In genomic region chr6:138106665-138107077, GRCh38 we compare ENCODE assay signal across 8 cellular contexts. TPM values are rescaled to one million over a fixed set of nuclear protein-coding genes. Genes with fewer than 3 reads are reported as not detected.
DNase-seq lines count a peak whose midpoint lies in the region; ATAC-seq and TF ChIP-seq lines count a peak whose summit lies in the region.

No MANE protein-coding gene starts in this region.

- H4K20me1 ChIP-seq in MM.1S (ENCODE audit: insufficient read depth, low read length) (no peaks in the 10 kb centered on the region), neural progenitor cell (ENCODE audit: low read depth) (no peaks in the 10 kb centered on the region)

- WGBS in endodermal cell (ENCODE audit: insufficient coverage in 1 of 2, insufficient read length in 1 of 2), 2 experiments = 0% methylated on average over 9 to 14 of the region's 17 CpGs

- H3K4me3 Mint-ChIP-seq in CD4-positive, alpha-beta T cell = peak overlapping the region; percentile 88
- peak overlapping the region; percentile 92 for H3K4me3 Mint-ChIP-seq in endodermal cell
- H3K4me3 Mint-ChIP-seq in neural progenitor cell = peak overlapping the region; percentile 91

- no peak for ATAC-seq in CD4-positive, alpha-beta T cell (ENCODE audit: poor library complexity)
- ATAC-seq in GM21723 (IDR thresholded peaks at IDR 0.05; ENCODE audit: unreplicated experiment) = no peak

- intact Hi-C loops in CD4-positive, alpha-beta T cell (cut with DNase I, micrococcal nuclease) = loop anchor here (2.0 to 10.0 kb wide), 4 partner anchors 224 to 1012 kb away; no protein-coding TSS in a partner anchor

- H3K9me2 ChIP-seq in MM.1S (replicated peaks; ENCODE audit: insufficient read depth, low read length) = no peaks in the 10 kb centered on the region

- CTCF ChIA-PET in CD4-positive, alpha-beta T cell (lab: Charles Lee) = interaction anchor here (0.9 to 2.9 kb wide), 2 partner anchors 9 to 131 kb away, joined by 3 to 15 read pairs; no protein-coding TSS in a partner anchor

- peaks cover 26% of the 10 kb centered on the region for H3F3A ChIP-seq in MM.1S (ENCODE audit: insufficient read depth, low read length)
- H3F3A ChIP-seq in neural progenitor cell (ENCODE audit: low read depth) = peaks cover 46% of the 10 kb centered on the region

- peaks cover 4% of the 10 kb centered on the region for H3K36me3 Mint-ChIP-seq in CD4-positive, alpha-beta T cell (ENCODE audit: low read depth)
- H3K36me3 Mint-ChIP-seq in endodermal cell (ENCODE audit: low read depth) = peaks cover 20% of the 10 kb centered on the region
- H3K36me3 Mint-ChIP-seq in neural progenitor cell = no peaks in the 10 kb centered on the region

- peak overlapping the region; percentile 80 for H2AFZ ChIP-seq in MM.1S (ENCODE audit: low read length)
- peak overlapping the region; percentile 88 for H2AFZ ChIP-seq in neural progenitor cell (replicated peaks)

- peaks cover 66% of the 10 kb centered on the region for H3K27me3 Mint-ChIP-seq in CD4-positive, alpha-beta T cell
- H3K27me3 Mint-ChIP-seq in endodermal cell (ENCODE audit: insufficient read depth) (no peaks in the 10 kb centered on the region), neural progenitor cell (ENCODE audit: insufficient read depth, low read depth) (peaks cover 12% of the 10 kb centered on the region)

- H3K79me2 ChIP-seq in MM.1S (ENCODE audit: low read length) (peaks cover 53% of the 10 kb centered on the region), neural progenitor cell (ENCODE audit: low read depth) (peaks cover 50% of the 10 kb centered on the region)

- H3K9ac ChIP-seq in MM.1S (ENCODE audit: low read length) (peak overlapping the region; percentile 96), endodermal cell (ENCODE audit: extremely low read depth, low read length, poor library complexity, severe bottlenecking) (peak overlapping the region; percentile 95), neural progenitor cell (peak overlapping the region; percentile 58)

- peak overlapping the region; percentile 52 for H3K27ac Mint-ChIP-seq in CD4-positive, alpha-beta T cell
- peak overlapping the region; percentile 96 for H3K27ac Mint-ChIP-seq in endodermal cell
- H3K27ac Mint-ChIP-seq in neural progenitor cell = no peak overlapping the region

- H3K36me3 ChIP-seq in MM.1S (replicated peaks; ENCODE audit: insufficient read depth, low read length) (no peaks in the 10 kb centered on the region), endodermal cell (ENCODE audit: control insufficient read depth, insufficient read depth, low read length) (peaks cover 16% of the 10 kb centered on the region), neural progenitor cell (no peaks in the 10 kb centered on the region)

- peak overlapping the region; percentile 97 for H3K4me2 ChIP-seq in MM.1S (ENCODE audit: low read depth, low read length)
- peak overlapping the region; percentile 97 for H3K4me2 ChIP-seq in neural progenitor cell

- H3K4me3 ChIP-seq in MM.1S (ENCODE audit: low read length) (peak overlapping the region; percentile 83), endodermal cell (ENCODE audit: low read length) (peak overlapping the region; percentile 86), neural progenitor cell (peak overlapping the region; percentile 77)

- no peak for TF ChIP-seq CTCF in CD4-positive, alpha-beta T cell (IDR thresholded peaks at IDR 0.05)
- TF ChIP-seq CTCF in MM.1S (IDR thresholded peaks at IDR 0.05; ENCODE audit: low read length) (no peak), endodermal cell (conservative IDR thresholded peaks at IDR 0.05) (no peak), neural progenitor cell (IDR thresholded peaks at IDR 0.05) (no peak)

- POLR2A ChIA-PET in CD4-positive, alpha-beta T cell (lab: Charles Lee) = interaction anchor here (0.5 kb wide), 1 partner anchor 567 kb away, joined by 3 read pairs; no protein-coding TSS in a partner anchor

- no peak for DNase-seq in CD4-positive, alpha-beta T cell
- DNase-seq in MM.1S (no peak), endodermal cell (no peak), neural progenitor cell (ENCODE audit: low spot score) (no peak), NCI-H2227 (lab: John Stamatoyannopoulos, UW; ENCODE audit: unreplicated experiment) (no peak), NCI-H748 treated with DMSO at 0.1 percent for 48 hours (lab: John Stamatoyannopoulos, UW) (no peak), nucleus accumbens (lab: John Stamatoyannopoulos, UW) (no peak)

- H3K27ac ChIP-seq in CD4-positive, alpha-beta T cell (ENCODE audit: low read depth, low read length) = no peak overlapping the region
- H3K27ac ChIP-seq in MM.1S (ENCODE audit: low read length) = peak overlapping the region; percentile 90
- no peak overlapping the region for H3K27ac ChIP-seq in endodermal cell (ENCODE audit: low read depth, low read length)
- peak overlapping the region; percentile 78 for H3K27ac ChIP-seq in neural progenitor cell

- no peaks in the 10 kb centered on the region for H3K9me3 Mint-ChIP-seq in CD4-positive, alpha-beta T cell
- H3K9me3 Mint-ChIP-seq in endodermal cell (no peaks in the 10 kb centered on the region), neural progenitor cell (peaks cover 2% of the 10 kb centered on the region)

- no peaks in the 10 kb centered on the region for H3K9me3 ChIP-seq in CD4-positive, alpha-beta T cell (ENCODE audit: control insufficient read depth, low read length)
- H3K9me3 ChIP-seq in MM.1S (replicated peaks; ENCODE audit: insufficient read depth, low read length) (no peaks in the 10 kb centered on the region), endodermal cell (ENCODE audit: control insufficient read depth, low read length) (no peaks in the 10 kb centered on the region), neural progenitor cell (ENCODE audit: low read depth) (no peaks in the 10 kb centered on the region)

- peaks cover 24% of the 10 kb centered on the region for H3K4me1 Mint-ChIP-seq in CD4-positive, alpha-beta T cell (ENCODE audit: low read depth)
- H3K4me1 Mint-ChIP-seq in endodermal cell = peaks cover 32% of the 10 kb centered on the region
- H3K4me1 Mint-ChIP-seq in neural progenitor cell = peaks cover 42% of the 10 kb centered on the region

- H3K27me3 ChIP-seq in CD4-positive, alpha-beta T cell (ENCODE audit: control insufficient read depth, insufficient read depth, low read length) = peaks cover 26% of the 10 kb centered on the region
- H3K27me3 ChIP-seq in MM.1S (replicated peaks; ENCODE audit: insufficient read depth, low read length) (no peaks in the 10 kb centered on the region), endodermal cell (ENCODE audit: control insufficient read depth, insufficient read depth, low read length, poor library complexity, severe bottlenecking) (no peaks in the 10 kb centered on the region), neural progenitor cell (peaks cover 16% of the 10 kb centered on the region)

- H3K4me1 ChIP-seq in MM.1S (ENCODE audit: low read length) (peaks cover 25% of the 10 kb centered on the region), endodermal cell (ENCODE audit: control insufficient read depth, insufficient read depth, low read length) (no peaks in the 10 kb centered on the region), neural progenitor cell (peaks cover 25% of the 10 kb centered on the region)

RNA-seq across cellular contexts. Expression of gene PERP, which starts 0.5 kb away (rescaled TPM):
- total RNA-seq in CD4-positive, alpha-beta T cell = 1 to 10 TPM; 1.3 to 1.4 TPM
- total RNA-seq in endodermal cell = 100 to 1,000 TPM in 1 of 2 donors, 10 to 100 TPM in 1; 85.4 to 120 TPM
- polyA plus RNA-seq in endodermal cell (2013, experiment 1 of 2) = 32.2 TPM
- 33.7 TPM for polyA plus RNA-seq in endodermal cell (2013, experiment 2 of 2)
- total RNA-seq in neural progenitor cell (ENCODE audit: low replicate concordance) = 29.9 and 35.4 TPM in 2 replicates

RNA-seq across cellular contexts. Expression of gene ARFGEF3, which starts 55.1 kb away (rescaled TPM):
- total RNA-seq in CD4-positive, alpha-beta T cell = not detected
- total RNA-seq in endodermal cell (10 to 100 TPM; 10.9 to 14.3 TPM), neural progenitor cell (ENCODE audit: low replicate concordance) (3.2 and 3.8 TPM in 2 replicates)
- polyA plus RNA-seq in endodermal cell (2013, experiment 1 of 2) = 1.6 TPM
- polyA plus RNA-seq in endodermal cell (2013, experiment 2 of 2) = 1.7 TPM

Comparison
In these comparisons a context has a peak if more than half of its experiments do, and no peak if none do; other contexts are left out.
1. H3K27ac ChIP-seq: peak in MM.1S (single experiment) and neural progenitor cell (single experiment); none in CD4-positive, alpha-beta T cell (single experiment) and endodermal cell (single experiment).
2. RNA of gene PERP, which starts 0.5 kb away (total RNA-seq): 85.4 to 120 TPM in endodermal cell and 29.9 to 35.4 TPM in neural progenitor cell; 1.3 to 1.4 TPM in CD4-positive, alpha-beta T cell; every median in the first group is over 10 times any median in the second.
3. Peak in every context shown above with its lines, with median percentiles within 50 percentile points of each other: H3K4me3 Mint-ChIP-seq, H3K4me3 ChIP-seq and H3K9ac ChIP-seq.